18 cellular contexts compared by ENCODE assay signal in genomic region chr15:90471126-90471525, GRCh38. TPM values are rescaled to one million over a fixed set of nuclear protein-coding genes. Genes with fewer than 3 reads are reported as not detected.
DNase-seq lines count a peak whose midpoint lies in the region; ATAC-seq and TF ChIP-seq lines count a peak whose summit lies in the region.
"Had no signal": no experiment of that assay in that cellular context is flagged by ENCODE, and none has a peak within 500 bp of the region (broad histone marks: within the 10 kb centered on the region; RNA-seq: fewer than 3 reads in every experiment).

No MANE protein-coding gene starts in this region.

- H3K27ac ChIP-seq in temporal lobe (ENCODE audit: low read depth, low read length), result peak overlapping the region; percentile 100
- no peak overlapping the region for H3K27ac ChIP-seq in tibial artery
- H3K27ac ChIP-seq: esophagus squamous epithelium, GM23248, left ventricle myocardium inferior, right atrium auricular region had no signal

- H3K4me3 ChIP-seq in tibial artery, result no peak overlapping the region
- H3K4me3 ChIP-seq: esophagus squamous epithelium, GM23248, left ventricle myocardium inferior, mucosa of descending colon, right atrium auricular region, uterus had no signal

- peaks cover 0 to 9% (median 4%) of the 10 kb centered on the region in 4 donors for H3K4me1 ChIP-seq in tibial artery
- H3K4me1 ChIP-seq: right atrium auricular region, uterus had no signal

- no peaks in the 10 kb centered on the region for H3K27me3 Mint-ChIP-seq in activated naive CD8-positive, alpha-beta T cell
- no peaks in the 10 kb centered on the region for H3K27me3 Mint-ChIP-seq in activated naive CD8-positive, alpha-beta T cell treated with anti-CD3 and anti-CD28 coated beads for 36 hours
- no peaks in the 10 kb centered on the region for H3K27me3 Mint-ChIP-seq in activated T-helper 2 cell treated with anti-CD3 and anti-CD28 coated beads, Interferon-gamma antibody, Interleukin-2, Interleukin-4, amounts not matched to agents 10 μg/mL and 5 μg/mL and 100 μg/mL, durations not matched to agents 14 hours and 24 hours and 36 hours (ENCODE audit: low read depth)
- no peaks in the 10 kb centered on the region for H3K27me3 Mint-ChIP-seq in memory B cell

- peak overlapping the region; percentile 35 for H3K27ac Mint-ChIP-seq in activated naive CD8-positive, alpha-beta T cell
- H3K27ac Mint-ChIP-seq in activated naive CD8-positive, alpha-beta T cell treated with anti-CD3 and anti-CD28 coated beads for 36 hours, result no peak overlapping the region
- peak overlapping the region; percentile 55 for H3K27ac Mint-ChIP-seq in activated T-helper 2 cell treated with anti-CD3 and anti-CD28 coated beads, Interferon-gamma antibody, Interleukin-2, Interleukin-4, amounts not matched to agents 10 μg/mL and 5 μg/mL and 100 μg/mL, durations not matched to agents 14 hours and 24 hours and 36 hours
- peak overlapping the region; percentile 76 for H3K27ac Mint-ChIP-seq in memory B cell

- no peak for ATAC-seq in memory B cell (ENCODE audit: low read depth)
- ATAC-seq: mucosa of descending colon, Right ventricle myocardium inferior had no signal

- H3K27me3 ChIP-seq in tibial artery, result no peaks in the 10 kb centered on the region
- H3K27me3 ChIP-seq: esophagus squamous epithelium, right atrium auricular region, uterus had no signal

- H3K9me3 Mint-ChIP-seq in activated naive CD8-positive, alpha-beta T cell (ENCODE audit: low read depth), result no peaks in the 10 kb centered on the region
- H3K9me3 Mint-ChIP-seq in activated naive CD8-positive, alpha-beta T cell treated with anti-CD3 and anti-CD28 coated beads for 36 hours, result no peaks in the 10 kb centered on the region
- H3K9me3 Mint-ChIP-seq in activated T-helper 2 cell treated with anti-CD3 and anti-CD28 coated beads, Interferon-gamma antibody, Interleukin-2, Interleukin-4, amounts not matched to agents 10 μg/mL and 5 μg/mL and 100 μg/mL, durations not matched to agents 14 hours and 24 hours and 36 hours, result no peaks in the 10 kb centered on the region
- H3K9me3 Mint-ChIP-seq in memory B cell, result no peaks in the 10 kb centered on the region

- peaks cover 74 to 100% (median 90%) of the 10 kb centered on the region in 3 donors for H3K36me3 ChIP-seq in tibial artery
- H3K36me3 ChIP-seq: uterus had no signal

- H3K4me1 Mint-ChIP-seq in activated naive CD8-positive, alpha-beta T cell (ENCODE audit: low read depth), result peaks cover 11% of the 10 kb centered on the region
- H3K4me1 Mint-ChIP-seq in activated naive CD8-positive, alpha-beta T cell treated with anti-CD3 and anti-CD28 coated beads for 36 hours, result peaks cover 5% of the 10 kb centered on the region
- peaks cover 20% of the 10 kb centered on the region for H3K4me1 Mint-ChIP-seq in activated T-helper 2 cell treated with anti-CD3 and anti-CD28 coated beads, Interferon-gamma antibody, Interleukin-2, Interleukin-4, amounts not matched to agents 10 μg/mL and 5 μg/mL and 100 μg/mL, durations not matched to agents 14 hours and 24 hours and 36 hours (ENCODE audit: low read depth)
- H3K4me1 Mint-ChIP-seq in memory B cell, result peaks cover 7% of the 10 kb centered on the region

- no peak for DNase-seq in activated naive CD8-positive, alpha-beta T cell treated with anti-CD3 and anti-CD28 coated beads for 36 hours
- no peak for DNase-seq in activated T-helper 2 cell treated with anti-CD3 and anti-CD28 coated beads, Interferon-gamma antibody, Interleukin-2, Interleukin-4, amounts not matched to agents 10 μg/mL and 5 μg/mL and 100 μg/mL, durations not matched to agents 14 hours and 24 hours and 36 hours (ENCODE audit: low spot score)
- no peak for DNase-seq in memory B cell (ENCODE audit: low spot score in 2 of 2)
- no peak for DNase-seq in globus pallidus (ENCODE audit: low spot score)
- no peak for DNase-seq in GM19238 (ENCODE audit: insufficient read length, low spot score)
- DNase-seq in tibial artery, result no peak
- DNase-seq: effector CD4-positive, alpha-beta T cell; esophagus squamous epithelium; GM23248; left ventricle myocardium inferior; mucosa of descending colon; NCI-H1930; occipital lobe; uterus had no signal

- intact Hi-C loops in activated T-helper 2 cell treated with anti-CD3 and anti-CD28 coated beads, Interferon-gamma antibody, Interleukin-2, Interleukin-4, amounts not matched to agents 10 μg/mL and 5 μg/mL and 100 μg/mL, durations not matched to agents 14 hours and 24 hours and 36 hours (cut with micrococcal nuclease), result no loop called here
- intact Hi-C loops in tibial artery (cut with DNase I; ENCODE audit: low total_unique reads), result no loop called here

- no peak overlapping the region for H3K4me3 Mint-ChIP-seq in activated naive CD8-positive, alpha-beta T cell
- H3K4me3 Mint-ChIP-seq in activated naive CD8-positive, alpha-beta T cell treated with anti-CD3 and anti-CD28 coated beads for 36 hours, result no peak overlapping the region
- H3K4me3 Mint-ChIP-seq in activated T-helper 2 cell treated with anti-CD3 and anti-CD28 coated beads, Interferon-gamma antibody, Interleukin-2, Interleukin-4, amounts not matched to agents 10 μg/mL and 5 μg/mL and 100 μg/mL, durations not matched to agents 14 hours and 24 hours and 36 hours (ENCODE audit: low read depth), result no peak overlapping the region
- no peak overlapping the region for H3K4me3 Mint-ChIP-seq in memory B cell

- no peaks in the 10 kb centered on the region for H3K9me3 ChIP-seq in tibial artery
- H3K9me3 ChIP-seq: esophagus squamous epithelium, left ventricle myocardium inferior, mucosa of descending colon, right atrium auricular region, uterus had no signal

- TF ChIP-seq CTCF in tibial artery (IDR thresholded peaks at IDR 0.05), result no peak

- H3K36me3 Mint-ChIP-seq in activated naive CD8-positive, alpha-beta T cell, result peaks cover 15% of the 10 kb centered on the region
- H3K36me3 Mint-ChIP-seq in activated naive CD8-positive, alpha-beta T cell treated with anti-CD3 and anti-CD28 coated beads for 36 hours, result peaks cover 4% of the 10 kb centered on the region
- peaks cover 70% of the 10 kb centered on the region for H3K36me3 Mint-ChIP-seq in activated T-helper 2 cell treated with anti-CD3 and anti-CD28 coated beads, Interferon-gamma antibody, Interleukin-2, Interleukin-4, amounts not matched to agents 10 μg/mL and 5 μg/mL and 100 μg/mL, durations not matched to agents 14 hours and 24 hours and 36 hours (ENCODE audit: low read depth)
- peaks cover 33% of the 10 kb centered on the region for H3K36me3 Mint-ChIP-seq in memory B cell

RNA-seq across cellular contexts. Expression of gene CRTC3, which starts 58.6 kb away (rescaled TPM):
- total RNA-seq in activated naive CD8-positive, alpha-beta T cell treated with anti-CD3 and anti-CD28 coated beads for 36 hours, result 10 to 100 TPM; 28.9 to 30.3 TPM
- 59.7 and 61.8 TPM in 2 replicates for total RNA-seq in activated T-helper 2 cell treated with anti-CD3 and anti-CD28 coated beads, Interferon-gamma antibody, Interleukin-2, Interleukin-4, amounts not matched to agents 10 μg/mL and 5 μg/mL and 100 μg/mL, durations not matched to agents 14 hours and 24 hours and 36 hours
- 15.2 TPM for total RNA-seq in temporal lobe
